Comparison of ENCODE assay signal across 8 cellular contexts in genomic region chr9:127586537-127586936, GRCh38. TPM values are rescaled to one million over a fixed set of nuclear protein-coding genes. Genes with fewer than 3 reads are reported as not detected.
A peak's percentile ranks its signal among the peaks of the same experiment; 100 is the strongest.
DNase-seq lines count a peak whose midpoint lies in the region; ATAC-seq and TF ChIP-seq lines count a peak whose summit lies in the region.

No MANE protein-coding gene starts in this region.

- in situ Hi-C loops in astrocyte of the spinal cord (cut with HindIII; ENCODE audit: low sequenced_read_pairs), result no loop called here

- ATAC-seq in sciatic nerve (peak; percentile 91), GM19455 (IDR thresholded peaks at IDR 0.05; ENCODE audit: unreplicated experiment) (no peak), GM21529 (IDR thresholded peaks at IDR 0.05; ENCODE audit: unreplicated experiment) (no peak)

- no peak overlapping the region for H3K4me3 ChIP-seq in astrocyte of the spinal cord (ENCODE audit: low read depth, low read length)

- peak; percentile 94 for TF ChIP-seq CTCF in astrocyte of the spinal cord (IDR thresholded peaks at IDR 0.05; ENCODE audit: low read depth, low read length)

- intact Hi-C loops in sciatic nerve (cut with DNase I), result no loop called here

- peak; percentile 85 for DNase-seq in GM03348 (ENCODE audit: low spot score)
- DNase-seq in NCI-H1105 treated with DMSO at 0.1 percent for 48 hours (lab: John Stamatoyannopoulos, UW), result peak; percentile 57
- DNase-seq in T-helper 2 cell, result peak in 4 of 5 experiments; percentile 26 to 55 (median 34)
- DNase-seq in astrocyte of the spinal cord (ENCODE audit: low read depth, low spot score), result peak; percentile 74
- DNase-seq in hepatic stellate cell (ENCODE audit: low spot score), result peak; percentile 84
- DNase-seq in sciatic nerve (ENCODE audit: low spot score), result peak; percentile 88

RNA-seq across cellular contexts. Expression of gene STXBP1, which starts 25.5 kb away (rescaled TPM):
- total RNA-seq in sciatic nerve, result 113 TPM

Comparison
In these comparisons a context has a peak if more than half of its experiments do, and no peak if none do; other contexts are left out.
1. DNase-seq: peak in every context shown above with its lines; median percentile 88 in sciatic nerve; 85 in GM03348; 84 in hepatic stellate cell; 74 in astrocyte of the spinal cord; 57 in NCI-H1105 treated with DMSO at 0.1 percent for 48 hours; 34 in T-helper 2 cell.